In genomic region chr1:35931424-35932157, GRCh38 we compare ENCODE assay signal across 8 cellular contexts. TPM values are rescaled to one million over a fixed set of nuclear protein-coding genes. Genes with fewer than 3 reads are reported as not detected.
DNase-seq lines count a peak whose midpoint lies in the region; ATAC-seq and TF ChIP-seq lines count a peak whose summit lies in the region.

No MANE protein-coding gene starts in this region.

- peak overlapping the region; percentile 90 for H3K27ac Mint-ChIP-seq in activated naive CD8-positive, alpha-beta T cell

- ATAC-seq in GM21381 (IDR thresholded peaks at IDR 0.05; ENCODE audit: unreplicated experiment) (peak; percentile 30), gastrocnemius medialis (peak in 1 of 2 donors; percentile 23), GM18873 (IDR thresholded peaks at IDR 0.05; ENCODE audit: low FRiP score, unreplicated experiment) (no peak)

- peaks cover 67% of the 10 kb centered on the region for H3K79me2 ChIP-seq in Karpas-422 (ENCODE audit: low read length)

- no peaks in the 10 kb centered on the region for H3K9me3 Mint-ChIP-seq in activated naive CD8-positive, alpha-beta T cell (ENCODE audit: low read depth)

- no peaks in the 10 kb centered on the region for H3K36me3 Mint-ChIP-seq in activated naive CD8-positive, alpha-beta T cell

- H3K27me3 Mint-ChIP-seq in activated naive CD8-positive, alpha-beta T cell, result no peaks in the 10 kb centered on the region

- H3K9me2 ChIP-seq in Karpas-422 (replicated peaks; ENCODE audit: insufficient read depth, low read length), result no peaks in the 10 kb centered on the region

- H3K4me3 ChIP-seq in Karpas-422 (ENCODE audit: low read length), result peak overlapping the region; percentile 81
- H3K4me3 ChIP-seq in right atrium auricular region, result peak overlapping the region; percentile 81 to 93
- peak overlapping the region; percentile 71 to 85 (median 81) for H3K4me3 ChIP-seq in gastrocnemius medialis

- peak overlapping the region; percentile 94 for H3K9ac ChIP-seq in Karpas-422 (ENCODE audit: low read length)

- intact Hi-C loops in gastrocnemius medialis (cut with DNase I; ENCODE audit: low total_unique reads), result loop anchor here (1.0 to 2.0 kb wide), 3 partner anchors 49 to 290 kb away; partner anchors contain the start of genes ADPRS, AGO1 and PSMB2

- H3K36me3 ChIP-seq in Karpas-422 (ENCODE audit: insufficient read depth, low read length), result 0 out of 2 replicates have a peak, but pooled peaks cover 6% of the 10 kb centered on the region
- H3K36me3 ChIP-seq in right atrium auricular region, result no peaks in the 10 kb centered on the region
- no peaks in the 10 kb centered on the region for H3K36me3 ChIP-seq in gastrocnemius medialis

- H3K4me3 Mint-ChIP-seq in activated naive CD8-positive, alpha-beta T cell, result peak overlapping the region; percentile 96

- no peak for TF ChIP-seq POLR2A in gastrocnemius medialis (IDR thresholded peaks at IDR 0.05)

- no peak for TF ChIP-seq CTCF in right atrium auricular region (IDR thresholded peaks at IDR 0.05)
- TF ChIP-seq CTCF in gastrocnemius medialis (IDR thresholded peaks at IDR 0.05 in 4 of 5, conservative IDR thresholded peaks at IDR 0.05 in 1 of 5), result no peak

- H3K9me3 ChIP-seq in Karpas-422 (ENCODE audit: low read length) (no peaks in the 10 kb centered on the region), right atrium auricular region (no peaks in the 10 kb centered on the region), gastrocnemius medialis (no peaks in the 10 kb centered on the region)

- in situ Hi-C loops in gastrocnemius medialis (cut with MboI; ENCODE audit: low sequenced_read_pairs in 4 of 4), result no loop called here

- H3K4me2 ChIP-seq in Karpas-422 (ENCODE audit: low read depth, low read length, poor library complexity, severe bottlenecking), result peak overlapping the region; percentile 77

- H3K27ac ChIP-seq in Karpas-422 (ENCODE audit: low read length) (peak overlapping the region; percentile 76), right atrium auricular region (peak overlapping the region; percentile 99), gastrocnemius medialis (peak overlapping the region; percentile 90 to 97 (median 96))

- peak overlapping the region; percentile 65; the same call in 1 of the 2 replicates for H2AFZ ChIP-seq in Karpas-422 (ENCODE audit: low read length)

- H3K4me1 ChIP-seq in Karpas-422 (ENCODE audit: low read length) (peaks cover 45% of the 10 kb centered on the region), right atrium auricular region (peaks cover 0 to 27% of the 10 kb centered on the region in 2 donors), gastrocnemius medialis (peaks cover 23 to 24% of the 10 kb centered on the region in 2 donors)

- H4K20me1 ChIP-seq in Karpas-422 (ENCODE audit: insufficient read depth, low read depth, low read length), result no peaks in the 10 kb centered on the region

- DNase-seq in D341Med (ENCODE audit: low spot score) (peak; percentile 67), Karpas-422 (peak; percentile 72), right atrium auricular region (ENCODE audit: low spot score) (no peak), gastrocnemius medialis (peak in 1 of 2 donors; percentile 19), NCI-H446 (lab: John Stamatoyannopoulos, UW) (no peak)

- peaks cover 39% of the 10 kb centered on the region for H3K4me1 Mint-ChIP-seq in activated naive CD8-positive, alpha-beta T cell (ENCODE audit: low read depth)

- no peaks in the 10 kb centered on the region for H3K27me3 ChIP-seq in Karpas-422 (ENCODE audit: low read length)
- no peaks in the 10 kb centered on the region for H3K27me3 ChIP-seq in right atrium auricular region
- no peaks in the 10 kb centered on the region for H3K27me3 ChIP-seq in gastrocnemius medialis

RNA-seq across cellular contexts. Expression of gene AGO3, which starts 0.7 kb away (rescaled TPM):
- 21.2 and 46.8 TPM in 2 replicates for total RNA-seq in Karpas-422 (2014; rRNA removed; shearing (Covaris generic); ENCODE audit: low replicate concordance)
- 10 to 100 TPM; 10.1 to 10.6 TPM for total RNA-seq in right atrium auricular region
- 10 to 100 TPM; 12.8 to 18.8 (median 13.6) TPM for total RNA-seq in gastrocnemius medialis

RNA-seq across cellular contexts. Expression of gene AGO1, which starts 48.6 kb away (rescaled TPM):
- total RNA-seq in Karpas-422 (2014; rRNA removed; shearing (Covaris generic); ENCODE audit: low replicate concordance), result 18.7 and 21.4 TPM in 2 replicates
- total RNA-seq in right atrium auricular region (10 to 100 TPM; 20.3 to 22.1 TPM), gastrocnemius medialis (10 to 100 TPM; 11.2 to 12.6 (median 12.4) TPM)

Comparison
In these comparisons a context has a peak if more than half of its experiments do, and no peak if none do; other contexts are left out.
1. DNase-seq: peak in D341Med (single experiment) and Karpas-422 (single experiment); none in right atrium auricular region (single experiment) and NCI-H446 (0 of 2).
2. Peak in every context shown above with its lines, with median percentiles within 50 percentile points of each other: H3K27ac ChIP-seq and H3K4me3 ChIP-seq.